Comparison of ENCODE assay signal across 2 cellular contexts in the genomic region with DNA sequence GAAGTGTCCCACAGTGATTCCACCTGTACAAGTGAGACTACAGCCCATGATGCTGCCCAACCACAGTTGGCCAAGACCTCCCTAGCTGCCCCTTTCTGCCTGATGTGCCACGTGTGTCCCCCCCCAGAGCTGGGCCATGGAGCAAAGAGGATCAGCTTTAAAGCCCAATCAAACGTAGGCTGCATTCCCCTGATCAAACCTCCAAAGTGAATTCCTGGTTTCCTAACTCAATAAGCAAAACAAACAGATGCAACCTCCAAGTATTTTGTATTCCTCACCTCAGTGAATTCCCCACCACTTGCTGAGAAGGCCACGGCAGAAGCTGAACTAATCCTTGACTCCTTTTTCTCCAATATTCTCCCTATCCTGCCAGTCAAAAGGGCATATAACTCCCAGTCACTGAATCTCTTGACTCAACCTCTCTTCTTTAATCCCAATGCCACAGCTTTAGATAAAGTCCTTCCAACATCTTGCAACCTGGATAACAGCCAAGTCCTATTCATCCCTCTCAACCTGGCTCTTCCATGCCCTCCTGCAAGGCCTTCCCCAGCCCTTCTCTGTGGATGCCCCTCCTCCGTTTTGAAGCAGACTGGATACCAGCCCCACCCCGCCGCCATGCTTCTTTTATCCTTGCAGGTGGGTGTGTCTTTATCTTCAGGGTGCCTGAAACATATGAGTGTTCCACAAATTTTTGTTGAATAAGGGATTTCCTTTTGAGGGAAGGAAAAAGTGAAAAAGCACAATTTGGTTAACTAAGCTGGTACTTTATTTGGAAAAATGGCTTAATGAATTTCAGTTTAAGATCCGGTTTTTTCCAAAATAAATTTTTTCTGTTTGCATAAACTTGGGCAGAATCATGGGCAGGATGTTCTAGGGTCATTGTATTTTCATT.
TF ChIP-seq lines count a peak whose summit lies in the region.

No MANE protein-coding gene starts in this region.

TF ChIP-seq in A549, 52 proteins besides CTCF, POLR2A, EP300 and RAD21:
- TF ChIP-seq, protein P1, sequence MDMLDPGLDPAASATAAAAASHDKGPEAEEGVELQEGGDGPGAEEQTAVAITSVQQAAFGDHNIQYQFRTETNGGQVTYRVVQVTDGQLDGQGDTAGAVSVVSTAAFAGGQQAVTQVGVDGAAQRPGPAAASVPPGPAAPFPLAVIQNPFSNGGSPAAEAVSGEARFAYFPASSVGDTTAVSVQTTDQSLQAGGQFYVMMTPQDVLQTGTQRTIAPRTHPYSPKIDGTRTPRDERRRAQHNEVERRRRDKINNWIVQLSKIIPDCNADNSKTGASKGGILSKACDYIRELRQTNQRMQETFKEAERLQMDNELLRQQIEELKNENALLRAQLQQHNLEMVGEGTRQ (IDR thresholded peaks at IDR 0.05), result no peak
- TF ChIP-seq ZNF302 (CRISPR knock-in tag; IDR thresholded peaks at IDR 0.05), result no peak
- TF ChIP-seq MAFK (IDR thresholded peaks at IDR 0.05; ENCODE audit: partially characterized antibody), result peak; percentile 45
TF ChIP-seq in A549: peak in this region for 1.

TF ChIP-seq in H1, 55 proteins besides CTCF, POLR2A, EP300 and RAD21:
- TF ChIP-seq ASH2L (IDR thresholded peaks at IDR 0.05; ENCODE audit: low read length) (peak; percentile 73), SIN3A (conservative IDR thresholded peaks at IDR 0.05 in 1 of 2, IDR thresholded peaks at IDR 0.05 in 1 of 2; ENCODE audit: low read depth in 1 of 2, low read length in 2 of 2) (no peak), CHD1 (IDR thresholded peaks at IDR 0.05; ENCODE audit: low read depth, low read length) (no peak), TEAD4 (IDR thresholded peaks at IDR 0.05; ENCODE audit: low read depth, low read length) (peak; percentile 71), CREB1 (IDR thresholded peaks at IDR 0.05) (no peak), JUND (IDR thresholded peaks at IDR 0.05; ENCODE audit: low read length) (no peak), KDM5A (IDR thresholded peaks at IDR 0.05; ENCODE audit: low read length) (no peak), YY1 (IDR thresholded peaks at IDR 0.05; ENCODE audit: low read depth, low read length) (no peak), SP1 (IDR thresholded peaks at IDR 0.05; ENCODE audit: low read depth, low read length) (0 out of 2 replicates have a peak, but pooled peaks have one; percentile 14), MAX (IDR thresholded peaks at IDR 0.05) (peak; percentile 27; the same call in 1 of the 2 replicates), TCF12 (IDR thresholded peaks at IDR 0.05; ENCODE audit: low read depth, low read length) (no peak), TAF7 (optimal IDR thresholded peaks at IDR 0.05; ENCODE audit: borderline replicate concordance, low read depth, low read length) (peak; percentile 21), RNF2 (IDR thresholded peaks at IDR 0.05; ENCODE audit: borderline replicate concordance, low read depth, low read length, missing control alignments, poor library complexity, severe bottlenecking) (no peak)
